8 cellular contexts compared by ENCODE assay signal in the genomic region with DNA sequence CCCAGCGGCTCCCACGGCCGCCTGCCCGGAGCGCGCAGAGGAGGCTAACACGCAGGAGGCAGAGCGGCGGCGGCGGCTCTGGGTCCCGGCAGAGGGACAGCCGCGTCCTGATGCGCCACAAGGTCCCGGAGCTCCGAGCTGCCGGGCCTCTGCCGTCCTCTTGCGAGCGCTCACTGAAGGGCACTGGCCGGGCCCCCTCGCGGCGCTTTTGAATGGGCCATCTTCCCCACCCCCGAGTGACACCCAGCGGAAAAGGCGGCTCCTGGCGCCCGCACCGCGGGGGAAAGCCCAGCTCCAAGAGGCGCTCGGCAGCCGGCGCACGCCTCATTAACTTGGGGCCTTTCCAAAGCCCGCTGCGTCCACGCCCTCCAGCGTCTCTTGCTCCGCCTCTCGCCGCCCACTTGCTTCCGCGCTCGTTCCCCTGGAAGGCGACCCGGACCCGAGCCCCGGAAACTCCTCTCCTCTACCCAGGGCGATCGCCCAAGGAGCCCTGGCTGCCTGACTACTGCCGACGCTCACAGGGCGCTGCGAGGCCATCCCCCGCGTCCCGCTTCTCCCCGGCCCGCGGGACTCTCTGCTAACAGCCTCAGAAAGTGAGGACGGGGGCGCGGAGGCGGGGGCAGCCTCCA. TPM values are rescaled to one million over a fixed set of nuclear protein-coding genes. Genes with fewer than 3 reads are reported as not detected.
A peak's percentile ranks its signal among the peaks of the same experiment; 100 is the strongest.
DNase-seq lines count a peak whose midpoint lies in the region; ATAC-seq and TF ChIP-seq lines count a peak whose summit lies in the region.

A gene (minus strand): TSS at position 363 of the 629 bp plus-strand sequence.

- H3K27ac ChIP-seq in SU-DHL-6 (ENCODE audit: low read depth, low read length) (no peak within 1 kb of the TSS), parathyroid adenoma (peak within 1 kb of the TSS; percentile 83), tibial nerve (peak within 1 kb of the TSS; percentile 81 to 98 (median 93))

- H3K27me3 Mint-ChIP-seq in activated naive CD8-positive, alpha-beta T cell treated with anti-CD3 and anti-CD28 coated beads, Interleukin-2, amount 10 ng/mL, durations not matched to agents 7 days and 5 days: peaks cover 9% of the 10 kb centered on the region

- H3K9me3 ChIP-seq in SU-DHL-6 (ENCODE audit: insufficient read depth, low read length) (no peaks in the 10 kb centered on the region), parathyroid adenoma (ENCODE audit: control insufficient read depth, low read length) (no peaks in the 10 kb centered on the region), tibial nerve (no peaks in the 10 kb centered on the region)

- peaks cover 7% of the 10 kb centered on the region for H3K36me3 Mint-ChIP-seq in activated naive CD8-positive, alpha-beta T cell treated with anti-CD3 and anti-CD28 coated beads, Interleukin-2, amount 10 ng/mL, durations not matched to agents 7 days and 5 days

- H3K4me1 ChIP-seq in parathyroid adenoma (no peaks in the 10 kb centered on the region), tibial nerve (peaks cover 0 to 44% (median 6%) of the 10 kb centered on the region in 4 donors)

- intact Hi-C loops in Right ventricle myocardium inferior (cut with DNase I): loop anchor here (2.0 to 10.0 kb wide), 7 partner anchors 94 to 504 kb away; no protein-coding TSS in a partner anchor

- TF ChIP-seq POLR2A in tibial nerve (IDR thresholded peaks at IDR 0.05): peak; percentile 83 to 90

- peak; percentile 58 to 92 for TF ChIP-seq EP300 in tibial nerve (IDR thresholded peaks at IDR 0.05)

- peak within 1 kb of the TSS; percentile 93 for H3K27ac Mint-ChIP-seq in activated naive CD8-positive, alpha-beta T cell treated with anti-CD3 and anti-CD28 coated beads, Interleukin-2, amount 10 ng/mL, durations not matched to agents 7 days and 5 days

- no peaks in the 10 kb centered on the region for H3K9me2 ChIP-seq in SU-DHL-6 (replicated peaks; ENCODE audit: insufficient read depth, low read length)

- POLR2A ChIA-PET in activated naive CD8-positive, alpha-beta T cell treated with anti-CD3 and anti-CD28 coated beads, Interleukin-2, amount 10 ng/mL, durations not matched to agents 7 days and 5 days (lab: Charles Lee): interaction anchor here (0.8 to 3.6 kb wide), 20 partner anchors 9 to 551 kb away, joined by 3 to 44 read pairs (median 5); a partner anchor contains a TSS

- DNase-seq in NCI-H1105 treated with DMSO at 0.1 percent for 48 hours (lab: John Stamatoyannopoulos, UW): peak; percentile 83
- peak; percentile 91 for DNase-seq in activated naive CD8-positive, alpha-beta T cell treated with anti-CD3 and anti-CD28 coated beads, Interleukin-2, amount 10 ng/mL, durations not matched to agents 7 days and 5 days
- DNase-seq in Right ventricle myocardium inferior (ENCODE audit: missing footprints): peak; percentile 96
- peak; percentile 83 for DNase-seq in tibial nerve (ENCODE audit: low spot score in 2 of 2)

- 0% methylated on average over 17 to 44 of the region's 67 CpGs for WGBS in tibial nerve, 2 donors

- peak; percentile 64 for TF ChIP-seq CTCF in GM12872 (IDR thresholded peaks at IDR 0.05; ENCODE audit: insufficient read depth, low read depth, low read length)
- no peak for TF ChIP-seq CTCF in SU-DHL-6 (IDR thresholded peaks at IDR 0.05; ENCODE audit: insufficient read depth, low read length, poor library complexity, severe bottlenecking)
- peak; percentile 57 for TF ChIP-seq CTCF in parathyroid adenoma (IDR thresholded peaks at IDR 0.05)
- peak; percentile 56 to 93 (median 70) for TF ChIP-seq CTCF in tibial nerve (IDR thresholded peaks at IDR 0.05)

- no peaks in the 10 kb centered on the region for H4K20me1 ChIP-seq in SU-DHL-6 (ENCODE audit: low read depth, low read length)

- H3K4me3 ChIP-seq in SU-DHL-6 (ENCODE audit: insufficient read depth, low read length, poor library complexity, severe bottlenecking) (peak within 1 kb of the TSS; percentile 73), parathyroid adenoma (ENCODE audit: low read depth, low read length) (peak within 1 kb of the TSS; percentile 78), tibial nerve (peak within 1 kb of the TSS; percentile 50 to 95 (median 76))

- H3K36me3 ChIP-seq in SU-DHL-6 (ENCODE audit: low read length) (no peaks in the 10 kb centered on the region), parathyroid adenoma (ENCODE audit: control insufficient read depth, insufficient read depth, low read length) (no peaks in the 10 kb centered on the region), tibial nerve (no peaks in the 10 kb centered on the region)

- H3K9me3 Mint-ChIP-seq in activated naive CD8-positive, alpha-beta T cell treated with anti-CD3 and anti-CD28 coated beads, Interleukin-2, amount 10 ng/mL, durations not matched to agents 7 days and 5 days: no peaks in the 10 kb centered on the region

- ATAC-seq in HG02678 (IDR thresholded peaks at IDR 0.05; ENCODE audit: unreplicated experiment): peak; percentile 75
- peak; percentile 84 for ATAC-seq in activated naive CD8-positive, alpha-beta T cell treated with anti-CD3 and anti-CD28 coated beads, Interleukin-2, amount 10 ng/mL, durations not matched to agents 7 days and 5 days (ENCODE audit: low read depth)
- ATAC-seq in Right ventricle myocardium inferior: peak; percentile 96

- peaks cover 29% of the 10 kb centered on the region for H3K4me1 Mint-ChIP-seq in activated naive CD8-positive, alpha-beta T cell treated with anti-CD3 and anti-CD28 coated beads, Interleukin-2, amount 10 ng/mL, durations not matched to agents 7 days and 5 days

- H3K27me3 ChIP-seq in SU-DHL-6 (ENCODE audit: low read length) (no peaks in the 10 kb centered on the region), parathyroid adenoma (ENCODE audit: control insufficient read depth, insufficient read depth, low read length) (no peaks in the 10 kb centered on the region), tibial nerve (no peaks in the 10 kb centered on the region)

- peak within 1 kb of the TSS; percentile 87 for H3K4me2 ChIP-seq in SU-DHL-6 (ENCODE audit: low read depth, low read length, poor library complexity, severe bottlenecking)
- H3K4me2 ChIP-seq in parathyroid adenoma (ENCODE audit: low read length): peak within 1 kb of the TSS; percentile 89

- peaks cover 15% of the 10 kb centered on the region for H3F3A ChIP-seq in SU-DHL-6 (ENCODE audit: insufficient read depth)

- H2AFZ ChIP-seq in SU-DHL-6 (ENCODE audit: low read depth, low read length, severe bottlenecking) (peak within 1 kb of the TSS; percentile 96), parathyroid adenoma (peak within 1 kb of the TSS; percentile 99)

- H3K9ac ChIP-seq in SU-DHL-6 (ENCODE audit: low read length) (peak within 1 kb of the TSS; percentile 77), parathyroid adenoma (peak within 1 kb of the TSS; percentile 23)

- H3K4me3 Mint-ChIP-seq in activated naive CD8-positive, alpha-beta T cell treated with anti-CD3 and anti-CD28 coated beads, Interleukin-2, amount 10 ng/mL, durations not matched to agents 7 days and 5 days: peak within 1 kb of the TSS; percentile 92

- H3K79me2 ChIP-seq in SU-DHL-6 (ENCODE audit: insufficient read depth, low read length) (no peaks in the 10 kb centered on the region), parathyroid adenoma (no peaks in the 10 kb centered on the region)

RNA-seq across cellular contexts. Expression of the gene that starts here (rescaled TPM):
- total RNA-seq in activated naive CD8-positive, alpha-beta T cell treated with anti-CD3 and anti-CD28 coated beads, Interleukin-2, amount 10 ng/mL, durations not matched to agents 7 days and 5 days: 1 to 10 TPM; 5.2 to 5.8 TPM
- total RNA-seq in Right ventricle myocardium inferior: 4.0 TPM
- total RNA-seq in tibial nerve: 10 to 100 TPM; 23.6 to 34.9 (median 30.7) TPM
